ENCODE assay signal across 17 cellular contexts in the genomic region with DNA sequence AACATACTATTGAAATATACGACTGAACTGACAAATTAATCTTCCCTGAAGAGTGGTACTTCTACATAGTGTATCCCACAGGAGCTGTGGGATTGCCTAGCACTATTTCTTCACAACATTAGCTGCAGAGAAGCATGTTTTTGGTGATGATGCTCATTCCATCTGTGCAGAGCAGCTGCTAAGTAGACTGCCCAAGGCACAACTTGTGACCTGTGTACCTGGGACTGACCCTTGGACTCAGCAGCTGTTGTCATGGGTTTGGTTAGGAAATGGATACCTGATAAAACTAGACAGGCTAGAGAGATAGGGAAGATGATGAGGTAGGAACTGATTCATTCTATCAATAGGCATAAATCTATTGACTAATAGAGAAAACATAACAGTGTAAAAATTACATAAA.
DNase-seq lines count a peak whose midpoint lies in the region; ATAC-seq, FAIRE-seq and TF ChIP-seq lines count a peak whose summit lies in the region.
"Had no signal": no experiment of that assay in that cellular context is flagged by ENCODE, and none has a peak within 500 bp of the region (broad histone marks: within the 10 kb centered on the region; RNA-seq: fewer than 3 reads in every experiment).

No MANE protein-coding gene starts in this region.

- H3K4me2 ChIP-seq in PC-3 (ENCODE audit: low read length) (no peak overlapping the region), HepG2 (ENCODE audit: low read depth, low read length) (no peak overlapping the region)

- POLR2A ChIA-PET in PC-3 (lab: Charles Lee; ENCODE audit: unreplicated experiment), result no interaction called here
- POLR2A ChIA-PET in HepG2 (lab: Yijun Ruan, JAX), result no interaction called here
- POLR2A ChIA-PET in activated CD8-positive, alpha-beta T cell treated with anti-CD3 and anti-CD28 coated beads, Interleukin-2, amount 10 ng/mL, durations not matched to agents 7 days and 5 days (lab: Charles Lee), result no interaction called here

- H2AFZ ChIP-seq in PC-3 (ENCODE audit: low read length) (no peak overlapping the region), HepG2 (ENCODE audit: low read length) (no peak overlapping the region)

- no peaks in the 10 kb centered on the region for H3K9me3 ChIP-seq in PC-3 (ENCODE audit: low read length)
- H3K9me3 ChIP-seq in HepG2 (ENCODE audit: low read length), result no peaks in the 10 kb centered on the region
- no peaks in the 10 kb centered on the region for H3K9me3 ChIP-seq in small intestine (ENCODE audit: control insufficient read depth, low read depth)

- DNase-seq in DMS53 (lab: John Stamatoyannopoulos, UW) (peak; percentile 74), PC-3 (peak; percentile 21), HepG2 (ENCODE audit: low spot score) (no peak), small intestine (peak; percentile 9), superior temporal gyrus (ENCODE audit: extremely low spot score) (no peak), inferior parietal cortex (ENCODE audit: extremely low spot score) (no peak)
- DNase-seq in activated CD8-positive, alpha-beta T cell treated with anti-CD3 and anti-CD28 coated beads, Interleukin-2, amount 10 ng/mL, durations not matched to agents 7 days and 5 days, result no peak
- DNase-seq: C1 segment of cervical spinal cord; CD4-positive, alpha-beta memory T cell; COR-L47; DMS 273 treated with DMSO at 0.1 percent for 48 hours; DND-41; GOT3; HCEC 1CT had no signal

- no peaks in the 10 kb centered on the region for H3K27me3 Mint-ChIP-seq in activated CD8-positive, alpha-beta T cell treated with anti-CD3 and anti-CD28 coated beads, Interleukin-2, amount 10 ng/mL, durations not matched to agents 7 days and 5 days (ENCODE audit: low read depth)
- H3K27me3 Mint-ChIP-seq: CD4-positive, alpha-beta memory T cell had no signal

- BruUV-seq in PC-3 (replicated peaks; lab: Mats Ljungman, UMichigan) (no TSS peak), HepG2 (replicated peaks; lab: Mats Ljungman, UMichigan) (no TSS peak)

- no peaks in the 10 kb centered on the region for H3K9me2 ChIP-seq in PC-3 (replicated peaks; ENCODE audit: low read length)

- H3F3A ChIP-seq in PC-3 (ENCODE audit: low read length, unreplicated experiment), result no peaks in the 10 kb centered on the region

- intact Hi-C loops in PC-3 (cut with micrococcal nuclease), result no loop called here
- intact Hi-C loops in HepG2 (cut with micrococcal nuclease; ENCODE audit: unreplicated experiment), result no loop called here

- no peaks in the 10 kb centered on the region for H3K36me3 Mint-ChIP-seq in activated CD8-positive, alpha-beta T cell treated with anti-CD3 and anti-CD28 coated beads, Interleukin-2, amount 10 ng/mL, durations not matched to agents 7 days and 5 days (ENCODE audit: low read depth)
- H3K36me3 Mint-ChIP-seq: CD4-positive, alpha-beta memory T cell had no signal

- TF ChIP-seq CTCF in PC-3 (conservative IDR thresholded peaks at IDR 0.05; ENCODE audit: low read depth, low read length) (no peak), HepG2 (CRISPR knock-in tag; IDR thresholded peaks at IDR 0.05) (no peak)

- no peak for TF ChIP-seq EP300 in HepG2 (IDR thresholded peaks at IDR 0.05; ENCODE audit: low read depth in 2 of 2, low read length in 2 of 2)
- no peak for TF ChIP-seq EP300 in HepG2 (CRISPR knock-in tag; IDR thresholded peaks at IDR 0.05; ENCODE audit: borderline replicate concordance)

- peaks cover 15% of the 10 kb centered on the region for H3K9me3 Mint-ChIP-seq in activated CD8-positive, alpha-beta T cell treated with anti-CD3 and anti-CD28 coated beads, Interleukin-2, amount 10 ng/mL, durations not matched to agents 7 days and 5 days (ENCODE audit: insufficient read depth)

- H3K4me1 ChIP-seq in PC-3 (ENCODE audit: insufficient read depth, low read length) (peaks cover 33% of the 10 kb centered on the region), HepG2 (ENCODE audit: insufficient read depth, low read length) (no peaks in the 10 kb centered on the region), small intestine (ENCODE audit: control insufficient read depth in 2 of 2, insufficient read depth in 1 of 2, low read depth in 1 of 2, low read length in 1 of 2) (no peaks in the 10 kb centered on the region)

- no peaks in the 10 kb centered on the region for H3K4me1 Mint-ChIP-seq in activated CD8-positive, alpha-beta T cell treated with anti-CD3 and anti-CD28 coated beads, Interleukin-2, amount 10 ng/mL, durations not matched to agents 7 days and 5 days (ENCODE audit: low read depth)
- H3K4me1 Mint-ChIP-seq: CD4-positive, alpha-beta memory T cell had no signal

- H3K4me3 ChIP-seq in PC-3 (ENCODE audit: low read length) (no peak overlapping the region), HepG2 (replicated peaks in 1 of 3; ENCODE audit: insufficient read depth in 1 of 3, low read depth in 2 of 3, low read length in 3 of 3) (no peak overlapping the region), small intestine (ENCODE audit: low read depth in 1 of 2, low read length in 2 of 2) (no peak overlapping the region)

- no peaks in the 10 kb centered on the region for H3K36me3 ChIP-seq in PC-3 (ENCODE audit: low read depth, low read length)
- H3K36me3 ChIP-seq in HepG2 (replicated peaks in 1 of 2; ENCODE audit: control insufficient read depth in 1 of 2, insufficient read depth in 2 of 2, low read length in 2 of 2), result no peaks in the 10 kb centered on the region
- no peaks in the 10 kb centered on the region for H3K36me3 ChIP-seq in small intestine (ENCODE audit: control insufficient read depth in 2 of 2, insufficient read depth in 2 of 2, low read length in 2 of 2)

- H3K27ac ChIP-seq in PC-3 (ENCODE audit: low read length) (no peak overlapping the region), HepG2 (ENCODE audit: extremely low read length, insufficient read depth, low read length) (no peak overlapping the region), small intestine (ENCODE audit: low read depth in 1 of 2, low read length in 1 of 2) (no peak overlapping the region)

- H3K27me3 ChIP-seq in PC-3 (ENCODE audit: low read length), result no peaks in the 10 kb centered on the region
- H3K27me3 ChIP-seq in HepG2 (ENCODE audit: control insufficient read depth in 1 of 2, insufficient read depth in 2 of 2, low read length in 2 of 2), result no peaks in the 10 kb centered on the region
- no peaks in the 10 kb centered on the region for H3K27me3 ChIP-seq in small intestine (ENCODE audit: control insufficient read depth in 2 of 2, insufficient read depth in 2 of 2, low read length in 2 of 2)

- ATAC-seq in PC-3 (peak; percentile 21; the same call in 1 of the 2 replicates), HepG2 (no peak), HG03469 (IDR thresholded peaks at IDR 0.05; ENCODE audit: unreplicated experiment) (no peak)
- no peak for ATAC-seq in activated CD8-positive, alpha-beta T cell treated with anti-CD3 and anti-CD28 coated beads, Interleukin-2, amount 10 ng/mL, durations not matched to agents 7 days and 5 days

- CTCF ChIA-PET in PC-3 (lab: Charles Lee) (interaction anchor here (0.6 kb wide), 1 partner anchor 469 kb away, joined by 3 read pairs; no protein-coding TSS in a partner anchor), HepG2 (lab: Yijun Ruan, JAX; ENCODE audit: low intra/inter-chr PET ratio, low total read pairs) (no interaction called here)
- CTCF ChIA-PET in activated CD8-positive, alpha-beta T cell treated with anti-CD3 and anti-CD28 coated beads, Interleukin-2, amount 10 ng/mL, durations not matched to agents 7 days and 5 days (lab: Charles Lee), result no interaction called here

- H3K27ac Mint-ChIP-seq in activated CD8-positive, alpha-beta T cell treated with anti-CD3 and anti-CD28 coated beads, Interleukin-2, amount 10 ng/mL, durations not matched to agents 7 days and 5 days, result no peak overlapping the region
- H3K27ac Mint-ChIP-seq: CD4-positive, alpha-beta memory T cell had no signal

- 5% methylated on average over 1 of the region's 1 CpG for WGBS in HepG2 (ENCODE audit: low lambda C conversion rate)
- WGBS in small intestine, 3 donors, result 18 to 80% (median 37%) methylated on average over 1 of the region's 1 CpG

- no peak for TF ChIP-seq POLR2A in HepG2 (IDR thresholded peaks at IDR 0.05; ENCODE audit: insufficient read depth in 1 of 2, low read depth in 2 of 2, low read length in 2 of 2)

- no peaks in the 10 kb centered on the region for H4K20me1 ChIP-seq in PC-3 (ENCODE audit: low read length)
- no peaks in the 10 kb centered on the region for H4K20me1 ChIP-seq in HepG2 (ENCODE audit: insufficient read depth, low read length)

- in situ Hi-C loops in HepG2 (cut with HindIII; ENCODE audit: extremely low pct_ligation_motif_present, low pct_unique_long_range_greater_than_20kb), result no loop called here

- no peaks in the 10 kb centered on the region for H3K79me2 ChIP-seq in PC-3 (ENCODE audit: low read length)
- no peaks in the 10 kb centered on the region for H3K79me2 ChIP-seq in HepG2 (ENCODE audit: insufficient read depth, low read length)

- TF ChIP-seq RAD21 in HepG2 (CRISPR knock-in tag; IDR thresholded peaks at IDR 0.05), result no peak

- H3K9ac ChIP-seq in PC-3 (ENCODE audit: low read length) (no peak overlapping the region), HepG2 (ENCODE audit: insufficient read depth, low read depth, low read length) (no peak overlapping the region)

- FAIRE-seq in HepG2 (lab: Jason Lieb, UNC) (no peak), small intestine (lab: Jason Lieb, UNC) (no peak)
- FAIRE-seq: GM12892, H54 had no signal

- H3K4me3 Mint-ChIP-seq in activated CD8-positive, alpha-beta T cell treated with anti-CD3 and anti-CD28 coated beads, Interleukin-2, amount 10 ng/mL, durations not matched to agents 7 days and 5 days, result no peak overlapping the region
- H3K4me3 Mint-ChIP-seq: CD4-positive, alpha-beta memory T cell had no signal

TF ChIP-seq in HepG2, 621 proteins besides CTCF, POLR2A, EP300 and RAD21 (continues in another document):
- TF ChIP-seq ZFP36L2 (CRISPR knock-in tag; IDR thresholded peaks at IDR 0.05), result no peak
- TF ChIP-seq, protein P1, sequence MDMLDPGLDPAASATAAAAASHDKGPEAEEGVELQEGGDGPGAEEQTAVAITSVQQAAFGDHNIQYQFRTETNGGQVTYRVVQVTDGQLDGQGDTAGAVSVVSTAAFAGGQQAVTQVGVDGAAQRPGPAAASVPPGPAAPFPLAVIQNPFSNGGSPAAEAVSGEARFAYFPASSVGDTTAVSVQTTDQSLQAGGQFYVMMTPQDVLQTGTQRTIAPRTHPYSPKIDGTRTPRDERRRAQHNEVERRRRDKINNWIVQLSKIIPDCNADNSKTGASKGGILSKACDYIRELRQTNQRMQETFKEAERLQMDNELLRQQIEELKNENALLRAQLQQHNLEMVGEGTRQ (IDR thresholded peaks at IDR 0.05; ENCODE audit: low read depth, low read length), result no peak
- TF ChIP-seq, protein P1 (CRISPR knock-in tag; IDR thresholded peaks at IDR 0.05; ENCODE audit: borderline replicate concordance), result no peak

Comparison
In these comparisons a context has a peak if more than half of its experiments do, and no peak if none do; other contexts are left out.
1. DNase-seq: peak in DMS53 (single experiment), PC-3 (single experiment) and small intestine (single experiment); none in HepG2 (single experiment), activated CD8-positive, alpha-beta T cell treated with anti-CD3 and anti-CD28 coated beads, Interleukin-2, amount 10 ng/mL, durations not matched to agents 7 days and 5 days (single experiment), superior temporal gyrus (single experiment) and inferior parietal cortex (single experiment).